8 cellular contexts compared by ENCODE assay signal in genomic region chr13:28494537-28494860, GRCh38. TPM values are rescaled to one million over a fixed set of nuclear protein-coding genes. Genes with fewer than 3 reads are reported as not detected.
DNase-seq lines count a peak whose midpoint lies in the region; ATAC-seq and TF ChIP-seq lines count a peak whose summit lies in the region.

No MANE protein-coding gene starts in this region.

- H3K4me1 Mint-ChIP-seq in CD8-positive, alpha-beta T cell (ENCODE audit: low read depth), result peaks cover 39% of the 10 kb centered on the region
- peaks cover 5% of the 10 kb centered on the region for H3K4me1 Mint-ChIP-seq in neural progenitor cell

- H3K4me3 Mint-ChIP-seq in CD8-positive, alpha-beta T cell, result peak overlapping the region; percentile 62
- H3K4me3 Mint-ChIP-seq in neural progenitor cell, result peak overlapping the region; percentile 73

- no peak overlapping the region for H3K27ac Mint-ChIP-seq in CD8-positive, alpha-beta T cell
- H3K27ac Mint-ChIP-seq in neural progenitor cell, result no peak overlapping the region

- H3F3A ChIP-seq in neural progenitor cell (ENCODE audit: low read depth), result peaks cover 24% of the 10 kb centered on the region

- peak overlapping the region; percentile 45 for H3K4me3 ChIP-seq in CD8-positive, alpha-beta T cell (ENCODE audit: low read depth, low read length)
- H3K4me3 ChIP-seq in HUES48 (ENCODE audit: low read depth, low read length) (peak overlapping the region; percentile 86), duodenal mucosa (ENCODE audit: low read depth in 1 of 2, low read length in 2 of 2) (peak overlapping the region; percentile 45 to 50), neural progenitor cell (peak overlapping the region; percentile 67)

- H3K27me3 ChIP-seq in CD8-positive, alpha-beta T cell (ENCODE audit: insufficient read depth, low read length), result peaks cover 6% of the 10 kb centered on the region
- H3K27me3 ChIP-seq in HUES48 (ENCODE audit: control insufficient read depth, insufficient read depth, low read length), result peaks cover 25% of the 10 kb centered on the region
- peaks cover 60 to 75% of the 10 kb centered on the region in 2 donors for H3K27me3 ChIP-seq in duodenal mucosa (ENCODE audit: control insufficient read depth in 1 of 2, insufficient read depth in 2 of 2, low read length in 2 of 2)
- H3K27me3 ChIP-seq in neural progenitor cell, result peaks cover 89% of the 10 kb centered on the region

- H3K4me1 ChIP-seq in CD8-positive, alpha-beta T cell (ENCODE audit: insufficient read depth, low read length), result peaks cover 26% of the 10 kb centered on the region
- peaks cover 59% of the 10 kb centered on the region for H3K4me1 ChIP-seq in HUES48 (ENCODE audit: control insufficient read depth, insufficient read depth, low read length)
- H3K4me1 ChIP-seq in duodenal mucosa (ENCODE audit: control insufficient read depth in 1 of 2, insufficient read depth in 2 of 2, low read length in 2 of 2), result peaks cover 0 to 4% of the 10 kb centered on the region in 2 donors
- H3K4me1 ChIP-seq in neural progenitor cell, result peaks cover 11% of the 10 kb centered on the region

- H3K9me3 ChIP-seq in CD8-positive, alpha-beta T cell (ENCODE audit: low read length), result no peaks in the 10 kb centered on the region
- H3K9me3 ChIP-seq in HUES48 (ENCODE audit: control insufficient read depth, insufficient read depth, low read length) (no peaks in the 10 kb centered on the region), duodenal mucosa (ENCODE audit: control insufficient read depth in 1 of 2, low read length in 2 of 2) (no peaks in the 10 kb centered on the region), neural progenitor cell (ENCODE audit: low read depth) (no peaks in the 10 kb centered on the region)

- peak overlapping the region; percentile 80 for H3K4me2 ChIP-seq in neural progenitor cell

- H3K9ac ChIP-seq in HUES48 (ENCODE audit: low read depth, low read length) (peak overlapping the region; percentile 62), duodenal mucosa (ENCODE audit: low read depth in 1 of 2, low read length in 2 of 2) (no peak overlapping the region), neural progenitor cell (no peak overlapping the region)

- no peak overlapping the region for H3K27ac ChIP-seq in CD8-positive, alpha-beta T cell (ENCODE audit: low read depth, low read length)
- peak overlapping the region; percentile 59 for H3K27ac ChIP-seq in HUES48 (ENCODE audit: low read depth, low read length)
- peak overlapping the region; percentile 59 for H3K27ac ChIP-seq in duodenal mucosa (ENCODE audit: low read depth, low read length)
- no peak overlapping the region for H3K27ac ChIP-seq in neural progenitor cell

- intact Hi-C loops in CD8-positive, alpha-beta T cell (cut with DNase I, micrococcal nuclease), result loop anchor here in 1 of 2 experiments (10.0 kb wide), 1 partner anchor 220 kb away; the partner anchor contains the start of gene SLC46A3

- peaks cover 23% of the 10 kb centered on the region for H3K27me3 Mint-ChIP-seq in CD8-positive, alpha-beta T cell (ENCODE audit: low read depth)
- peaks cover 62% of the 10 kb centered on the region for H3K27me3 Mint-ChIP-seq in neural progenitor cell (ENCODE audit: insufficient read depth, low read depth)

- peaks cover 23% of the 10 kb centered on the region for H4K20me1 ChIP-seq in neural progenitor cell (ENCODE audit: low read depth)

- H3K79me2 ChIP-seq in neural progenitor cell (ENCODE audit: low read depth), result peaks cover 10% of the 10 kb centered on the region

- CTCF ChIA-PET in CD8-positive, alpha-beta T cell (lab: Charles Lee), result no interaction called here

- no peaks in the 10 kb centered on the region for H3K9me3 Mint-ChIP-seq in CD8-positive, alpha-beta T cell
- H3K9me3 Mint-ChIP-seq in neural progenitor cell, result no peaks in the 10 kb centered on the region

- peak overlapping the region; percentile 91 for H2AFZ ChIP-seq in neural progenitor cell (replicated peaks)

- DNase-seq in CD8-positive, alpha-beta T cell, result no peak
- DNase-seq in neural progenitor cell (ENCODE audit: low spot score) (peak; percentile 65), HuH-7 (ENCODE audit: low spot score) (no peak)

- POLR2A ChIA-PET in CD8-positive, alpha-beta T cell (lab: Charles Lee), result no interaction called here

- no peaks in the 10 kb centered on the region for H3K36me3 ChIP-seq in CD8-positive, alpha-beta T cell (ENCODE audit: insufficient read depth, low read length)
- H3K36me3 ChIP-seq in HUES48 (ENCODE audit: control insufficient read depth, insufficient read depth, low read length) (peaks cover 7% of the 10 kb centered on the region), duodenal mucosa (ENCODE audit: control insufficient read depth in 1 of 2, insufficient read depth in 2 of 2, low read length in 2 of 2) (no peaks in the 10 kb centered on the region), neural progenitor cell (no peaks in the 10 kb centered on the region)

- no peak for TF ChIP-seq CTCF in CD8-positive, alpha-beta T cell (IDR thresholded peaks at IDR 0.05)
- no peak for TF ChIP-seq CTCF in neural progenitor cell (IDR thresholded peaks at IDR 0.05)

- H3K36me3 Mint-ChIP-seq in CD8-positive, alpha-beta T cell, result no peaks in the 10 kb centered on the region
- no peaks in the 10 kb centered on the region for H3K36me3 Mint-ChIP-seq in neural progenitor cell

- ATAC-seq in CD8-positive, alpha-beta T cell, result no peak
- no peak for ATAC-seq in GM18517 (IDR thresholded peaks at IDR 0.05; ENCODE audit: unreplicated experiment)
- no peak for ATAC-seq in HG03565 (IDR thresholded peaks at IDR 0.05; ENCODE audit: unreplicated experiment)
- ATAC-seq in HG03457 (IDR thresholded peaks at IDR 0.05; ENCODE audit: unreplicated experiment), result no peak

RNA-seq across cellular contexts. Expression of gene FLT1, which starts 0.4 kb away (rescaled TPM):
- 1 to 10 TPM; 1.4 to 1.5 TPM for total RNA-seq in CD8-positive, alpha-beta T cell
- 0.37 and 0.47 TPM in 2 replicates for total RNA-seq in neural progenitor cell (ENCODE audit: low replicate concordance)

Comparison
In these comparisons a context has a peak if more than half of its experiments do, and no peak if none do; other contexts are left out.
1. H3K27ac ChIP-seq: peak in HUES48 (single experiment) and duodenal mucosa (single experiment); none in CD8-positive, alpha-beta T cell (single experiment) and neural progenitor cell (single experiment).
2. Peak in every context shown above with its lines, with median percentiles within 50 percentile points of each other: H3K4me3 ChIP-seq.